ENCODE assay signal across 8 cellular contexts in genomic region chr15:88624156-88624970, GRCh38. TPM values are rescaled to one million over a fixed set of nuclear protein-coding genes. Genes with fewer than 3 reads are reported as not detected.
DNase-seq lines count a peak whose midpoint lies in the region; ATAC-seq, FAIRE-seq and TF ChIP-seq lines count a peak whose summit lies in the region.

No MANE protein-coding gene starts in this region.

- peak overlapping the region in 2 of 4 donors; percentile 22 to 43 for H3K27ac ChIP-seq in pancreas

- intact Hi-C loops in pancreas (cut with DNase I), result no loop called here

- no peaks in the 10 kb centered on the region for H3K27me3 Mint-ChIP-seq in activated CD8-positive, alpha-beta memory T cell treated with anti-CD3 and anti-CD28 coated beads, Interleukin-2, amount 10 ng/mL, durations not matched to agents 7 days and 5 days
- peaks cover 5% of the 10 kb centered on the region for H3K27me3 Mint-ChIP-seq in activated CD4-positive, alpha-beta T cell treated with anti-CD3 and anti-CD28 coated beads, Interleukin-2, amount 10 ng/mL, durations not matched to agents 7 days and 5 days

- H3K36me3 ChIP-seq in pancreas, result peaks cover 0 to 33% (median 20%) of the 10 kb centered on the region in 3 donors

- H3K27ac Mint-ChIP-seq in activated CD8-positive, alpha-beta memory T cell treated with anti-CD3 and anti-CD28 coated beads, Interleukin-2, amount 10 ng/mL, durations not matched to agents 7 days and 5 days, result peak overlapping the region; percentile 94
- peak overlapping the region; percentile 93 for H3K27ac Mint-ChIP-seq in activated CD4-positive, alpha-beta T cell treated with anti-CD3 and anti-CD28 coated beads, Interleukin-2, amount 10 ng/mL, durations not matched to agents 7 days and 5 days

- peak overlapping the region; percentile 91 for H3K4me3 Mint-ChIP-seq in activated CD8-positive, alpha-beta memory T cell treated with anti-CD3 and anti-CD28 coated beads, Interleukin-2, amount 10 ng/mL, durations not matched to agents 7 days and 5 days
- peak overlapping the region; percentile 91 for H3K4me3 Mint-ChIP-seq in activated CD4-positive, alpha-beta T cell treated with anti-CD3 and anti-CD28 coated beads, Interleukin-2, amount 10 ng/mL, durations not matched to agents 7 days and 5 days

- peaks cover 76% of the 10 kb centered on the region for H3K4me1 Mint-ChIP-seq in activated CD8-positive, alpha-beta memory T cell treated with anti-CD3 and anti-CD28 coated beads, Interleukin-2, amount 10 ng/mL, durations not matched to agents 7 days and 5 days
- H3K4me1 Mint-ChIP-seq in activated CD4-positive, alpha-beta T cell treated with anti-CD3 and anti-CD28 coated beads, Interleukin-2, amount 10 ng/mL, durations not matched to agents 7 days and 5 days, result peaks cover 80% of the 10 kb centered on the region

- H3K9me3 ChIP-seq in pancreas, result no peaks in the 10 kb centered on the region

- ATAC-seq in activated CD8-positive, alpha-beta memory T cell treated with anti-CD3 and anti-CD28 coated beads, Interleukin-2, amount 10 ng/mL, durations not matched to agents 7 days and 5 days, result peak; percentile 43
- ATAC-seq in HG03342 (IDR thresholded peaks at IDR 0.05; ENCODE audit: unreplicated experiment) (peak; percentile 32), pancreas (peak; percentile 12 to 55 (median 38))

- peak; percentile 66 for DNase-seq in activated CD8-positive, alpha-beta memory T cell treated with anti-CD3 and anti-CD28 coated beads, Interleukin-2, amount 10 ng/mL, durations not matched to agents 7 days and 5 days
- no peak for DNase-seq in activated CD8-positive, alpha-beta memory T cell treated with anti-CD3 and anti-CD28 coated beads for 24 hours
- DNase-seq in activated CD4-positive, alpha-beta T cell treated with anti-CD3 and anti-CD28 coated beads, Interleukin-2, amount 10 ng/mL, durations not matched to agents 7 days and 5 days, result peak; percentile 69
- DNase-seq in fibroblast of peridontal ligament (ENCODE audit: extremely low read depth) (peak; percentile 58), pancreas (peak in 1 of 6 donors; percentile 46), DMS114 treated with DMSO at 0.1 percent for 48 hours (lab: John Stamatoyannopoulos, UW; ENCODE audit: unreplicated experiment) (no peak), middle frontal gyrus (ENCODE audit: extremely low spot score, low spot score) (no peak)

- POLR2A ChIA-PET in activated CD4-positive, alpha-beta T cell treated with anti-CD3 and anti-CD28 coated beads, Interleukin-2, amount 10 ng/mL, durations not matched to agents 7 days and 5 days (lab: Charles Lee), result interaction anchor here (0.7 to 1.6 kb wide), 3 partner anchors 9 to 14 kb away, joined by 4 to 11 read pairs (median 4); partner anchors contain the start of gene ISG20

- FAIRE-seq in pancreas (lab: Jason Lieb, UNC), result no peak

- peak in 1 of 4 donors; percentile 13 for TF ChIP-seq CTCF in pancreas (IDR thresholded peaks at IDR 0.05)

- WGBS in pancreas, 2 donors, result 45 to 50% methylated on average over 19 of the region's 19 CpGs

- peak overlapping the region in 1 of 4 donors; percentile 17 for H3K4me3 ChIP-seq in pancreas

- H3K9me3 Mint-ChIP-seq in activated CD8-positive, alpha-beta memory T cell treated with anti-CD3 and anti-CD28 coated beads, Interleukin-2, amount 10 ng/mL, durations not matched to agents 7 days and 5 days (ENCODE audit: low read depth), result no peaks in the 10 kb centered on the region
- no peaks in the 10 kb centered on the region for H3K9me3 Mint-ChIP-seq in activated CD4-positive, alpha-beta T cell treated with anti-CD3 and anti-CD28 coated beads, Interleukin-2, amount 10 ng/mL, durations not matched to agents 7 days and 5 days

- peaks cover 27 to 30% (median 29%) of the 10 kb centered on the region in 3 donors for H3K4me1 ChIP-seq in pancreas

- CTCF ChIA-PET in activated CD8-positive, alpha-beta memory T cell treated with anti-CD3 and anti-CD28 coated beads, Interleukin-2, amount 10 ng/mL, durations not matched to agents 7 days and 5 days (lab: Charles Lee), result interaction anchor here (0.5 to 5.1 kb wide), 34 partner anchors 8 to 381 kb away, joined by 3 to 43 read pairs (median 4); partner anchors contain the start of genes HAPLN3, MRPL46 and MRPS11
- CTCF ChIA-PET in activated CD4-positive, alpha-beta T cell treated with anti-CD3 and anti-CD28 coated beads, Interleukin-2, amount 10 ng/mL, durations not matched to agents 7 days and 5 days (lab: Charles Lee), result interaction anchor here (0.6 to 2.8 kb wide), 24 partner anchors 8 to 923 kb away, joined by 3 to 17 read pairs (median 4); partner anchors contain the start of gene HAPLN3

- H3K36me3 Mint-ChIP-seq in activated CD8-positive, alpha-beta memory T cell treated with anti-CD3 and anti-CD28 coated beads, Interleukin-2, amount 10 ng/mL, durations not matched to agents 7 days and 5 days, result peaks cover 63% of the 10 kb centered on the region
- H3K36me3 Mint-ChIP-seq in activated CD4-positive, alpha-beta T cell treated with anti-CD3 and anti-CD28 coated beads, Interleukin-2, amount 10 ng/mL, durations not matched to agents 7 days and 5 days (ENCODE audit: low read depth), result peaks cover 56% of the 10 kb centered on the region

- no peaks in the 10 kb centered on the region for H3K27me3 ChIP-seq in pancreas

RNA-seq across cellular contexts. Expression of gene AEN, which starts 3.2 kb away (rescaled TPM):
- total RNA-seq in activated CD8-positive, alpha-beta memory T cell treated with anti-CD3 and anti-CD28 coated beads, Interleukin-2, amount 10 ng/mL, durations not matched to agents 7 days and 5 days, result 10 to 100 TPM; 55.7 to 57.4 TPM
- total RNA-seq in activated CD4-positive, alpha-beta T cell treated with anti-CD3 and anti-CD28 coated beads, Interleukin-2, amount 10 ng/mL, durations not matched to agents 7 days and 5 days, result 10 to 100 TPM; 45.7 to 52.5 TPM
- total RNA-seq in pancreas, result 10 to 100 TPM; 10.8 to 26.8 (median 20.2) TPM
- 10 to 100 TPM in 1 of 2 donors, 1 to 10 TPM in 1; 8.9 to 12.8 TPM for polyA plus RNA-seq in pancreas

RNA-seq across cellular contexts. Expression of gene ISG20, which starts 14.5 kb away (rescaled TPM):
- 100 to 1,000 TPM; 155 to 379 TPM for total RNA-seq in activated CD8-positive, alpha-beta memory T cell treated with anti-CD3 and anti-CD28 coated beads, Interleukin-2, amount 10 ng/mL, durations not matched to agents 7 days and 5 days
- 100 to 1,000 TPM; 206 to 236 TPM for total RNA-seq in activated CD4-positive, alpha-beta T cell treated with anti-CD3 and anti-CD28 coated beads, Interleukin-2, amount 10 ng/mL, durations not matched to agents 7 days and 5 days
- total RNA-seq in pancreas, result 10 to 100 TPM in 1 of 6 donors, 1 to 10 TPM in 5; 3.0 to 14.2 (median 5.7) TPM
- 10 to 100 TPM in 1 of 2 donors, 1 to 10 TPM in 1; 8.4 to 11.0 TPM for polyA plus RNA-seq in pancreas

Comparison
In these comparisons a context has a peak if more than half of its experiments do, and no peak if none do; other contexts are left out.
1. DNase-seq: peak in activated CD8-positive, alpha-beta memory T cell treated with anti-CD3 and anti-CD28 coated beads, Interleukin-2, amount 10 ng/mL, durations not matched to agents 7 days and 5 days (single experiment), activated CD4-positive, alpha-beta T cell treated with anti-CD3 and anti-CD28 coated beads, Interleukin-2, amount 10 ng/mL, durations not matched to agents 7 days and 5 days (single experiment) and fibroblast of peridontal ligament (single experiment); none in activated CD8-positive, alpha-beta memory T cell treated with anti-CD3 and anti-CD28 coated beads for 24 hours (single experiment), DMS114 treated with DMSO at 0.1 percent for 48 hours (single experiment) and middle frontal gyrus (single experiment).
2. RNA of gene ISG20, which starts 14.5 kb away (total RNA-seq): 155 to 379 TPM in activated CD8-positive, alpha-beta memory T cell treated with anti-CD3 and anti-CD28 coated beads, Interleukin-2, amount 10 ng/mL, durations not matched to agents 7 days and 5 days and 206 to 236 TPM in activated CD4-positive, alpha-beta T cell treated with anti-CD3 and anti-CD28 coated beads, Interleukin-2, amount 10 ng/mL, durations not matched to agents 7 days and 5 days; 3.0 to 14.2 TPM in pancreas; every median in the first group is over 10 times any median in the second.
3. Peak in every context shown above with its lines, with median percentiles within 50 percentile points of each other: ATAC-seq.